ENCODE assay signal across 16 cellular contexts in the genomic region with DNA sequence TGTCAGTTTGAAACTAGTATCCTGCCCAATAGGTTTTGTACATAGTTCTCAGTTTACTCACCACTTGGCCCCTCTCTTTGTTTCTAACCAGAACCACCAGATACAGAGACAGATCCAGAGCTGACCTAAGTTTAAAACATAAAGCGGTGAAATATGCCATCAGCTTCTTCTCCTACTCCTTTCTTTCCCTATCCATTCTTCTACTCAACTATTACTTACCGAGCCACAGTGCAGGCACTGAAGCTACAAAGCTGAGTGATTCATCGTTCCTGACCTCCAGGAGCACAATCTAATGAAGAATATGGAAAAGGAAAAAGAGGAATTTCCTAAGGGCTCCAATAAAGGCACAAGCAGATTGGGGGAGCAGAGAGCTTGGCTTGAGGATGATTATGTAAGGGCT.
A peak's percentile ranks its signal among the peaks of the same experiment; 100 is the strongest.
DNase-seq lines count a peak whose midpoint lies in the region; ATAC-seq, FAIRE-seq and TF ChIP-seq lines count a peak whose summit lies in the region.
"Had no signal": no experiment of that assay in that cellular context is flagged by ENCODE, and none has a peak within 500 bp of the region (broad histone marks: within the 10 kb centered on the region; RNA-seq: fewer than 3 reads in every experiment).

No MANE protein-coding gene starts in this region.

- no peak for ATAC-seq in thoracic aorta (ENCODE audit: insufficient number of reproducible peaks, low FRiP score, low read depth)
- no peak for ATAC-seq in HG03442 (IDR thresholded peaks at IDR 0.05; ENCODE audit: unreplicated experiment)
- ATAC-seq in lower lobe of right lung = no peak
- no peak for ATAC-seq in GM19035 (IDR thresholded peaks at IDR 0.05; ENCODE audit: unreplicated experiment)
- ATAC-seq: A549, GM23338, K562 had no signal

- H3K4me3 ChIP-seq in astrocyte (ENCODE audit: insufficient read depth, low read depth, low read length) (no peak overlapping the region), fibroblast of the aortic adventitia (ENCODE audit: low read depth, low read length) (no peak overlapping the region), thoracic aorta (no peak overlapping the region), lower lobe of right lung (no peak overlapping the region)
- H3K4me3 ChIP-seq: A549, GM23338, K562 had no signal

- no peaks in the 10 kb centered on the region for H3K27me3 ChIP-seq in astrocyte (ENCODE audit: insufficient read depth, low read length)
- H3K27me3 ChIP-seq in thoracic aorta (replicated peaks; ENCODE audit: insufficient read depth) = no peaks in the 10 kb centered on the region
- H3K27me3 ChIP-seq in lower lobe of right lung (ENCODE audit: low read depth) = no peaks in the 10 kb centered on the region

- no peak overlapping the region for H3K9ac ChIP-seq in astrocyte (ENCODE audit: low read length)

- peak overlapping the region; percentile 74 for H3K27ac Mint-ChIP-seq in astrocyte (ENCODE audit: unreplicated experiment)
- H3K27ac Mint-ChIP-seq: GM23338 had no signal

- H4K20me1 ChIP-seq in astrocyte (ENCODE audit: insufficient read depth, low read length) = no peaks in the 10 kb centered on the region

- H2AFZ ChIP-seq in astrocyte (ENCODE audit: low read depth, low read length) = no peak overlapping the region
- H2AFZ ChIP-seq: GM23338 had no signal

- H3K79me2 ChIP-seq in astrocyte (ENCODE audit: insufficient read depth, low read length) = no peaks in the 10 kb centered on the region

- H3K4me3 Mint-ChIP-seq in astrocyte (ENCODE audit: unreplicated experiment) = no peak overlapping the region
- H3K4me3 Mint-ChIP-seq: GM23338 had no signal

- H3K27ac ChIP-seq in astrocyte (ENCODE audit: low read depth, low read length) (no peak overlapping the region), thoracic aorta (peak overlapping the region; percentile 84 to 90), lower lobe of right lung (no peak overlapping the region)
- H3K27ac ChIP-seq: A549, HL-60 had no signal

- H3K9me3 Mint-ChIP-seq in astrocyte (ENCODE audit: unreplicated experiment) = peaks cover 7% of the 10 kb centered on the region
- H3K9me3 Mint-ChIP-seq: GM23338 had no signal

- no peak for TF ChIP-seq CTCF in astrocyte (IDR thresholded peaks at IDR 0.05; ENCODE audit: insufficient read depth, low read depth, low read length)
- no peak for TF ChIP-seq CTCF in fibroblast of the aortic adventitia (IDR thresholded peaks at IDR 0.05; ENCODE audit: insufficient read depth, low read length)
- no peak for TF ChIP-seq CTCF in thoracic aorta (IDR thresholded peaks at IDR 0.05)
- TF ChIP-seq CTCF in lower lobe of right lung (IDR thresholded peaks at IDR 0.05) = no peak

- peak overlapping the region; percentile 11 for H3K4me2 ChIP-seq in astrocyte (ENCODE audit: low read length)
- H3K4me2 ChIP-seq: A549, GM23338 had no signal

- H3K36me3 ChIP-seq in astrocyte (ENCODE audit: insufficient read depth, low read length) (no peaks in the 10 kb centered on the region), thoracic aorta (no peaks in the 10 kb centered on the region), lower lobe of right lung (no peaks in the 10 kb centered on the region)

- peaks cover 7% of the 10 kb centered on the region for H3K4me1 Mint-ChIP-seq in astrocyte (ENCODE audit: low read depth, unreplicated experiment)

- DNase-seq in ELR (ENCODE audit: low read depth) (peak; percentile 18), astrocyte (ENCODE audit: low read depth) (peak; percentile 56), fibroblast of the aortic adventitia (ENCODE audit: low read depth) (peak; percentile 41), thoracic aorta (ENCODE audit: low spot score) (no peak), NCI-H446 (lab: John Stamatoyannopoulos, UW) (no peak), lower lobe of right lung (no peak)
- DNase-seq: Caco-2, DMS53 had no signal

- H3K9me3 ChIP-seq in astrocyte (ENCODE audit: insufficient read depth, low read depth, low read length) (no peaks in the 10 kb centered on the region), thoracic aorta (no peaks in the 10 kb centered on the region), lower lobe of right lung (no peaks in the 10 kb centered on the region)
- H3K9me3 ChIP-seq: A549, Caco-2 had no signal

- FAIRE-seq in astrocyte (lab: Jason Lieb, UNC) = no peak
- FAIRE-seq: A549, G401.6, GM12891 had no signal

- H3K36me3 Mint-ChIP-seq in astrocyte (ENCODE audit: low read depth, unreplicated experiment) = peaks cover 5% of the 10 kb centered on the region

- intact Hi-C loops in lower lobe of right lung (cut with DNase I) = no loop called here

- peaks cover 8% of the 10 kb centered on the region for H3K4me1 ChIP-seq in astrocyte (ENCODE audit: insufficient read depth, low read length)
- H3K4me1 ChIP-seq in thoracic aorta (ENCODE audit: control insufficient read depth in 1 of 2, low read depth in 2 of 2) = peaks cover 27 to 70% of the 10 kb centered on the region in 2 donors
- H3K4me1 ChIP-seq in lower lobe of right lung = no peaks in the 10 kb centered on the region
- H3K4me1 ChIP-seq: A549, Caco-2 had no signal

- H3K27me3 Mint-ChIP-seq in astrocyte (ENCODE audit: low read depth, unreplicated experiment) = no peaks in the 10 kb centered on the region

Comparison
In these comparisons a context has a peak if more than half of its experiments do, and no peak if none do; other contexts are left out.
1. DNase-seq: peak in ELR (single experiment), astrocyte (single experiment) and fibroblast of the aortic adventitia (single experiment); none in thoracic aorta (single experiment), NCI-H446 (0 of 2) and lower lobe of right lung (single experiment).
2. H3K27ac ChIP-seq: peak in thoracic aorta (2 of 2); none in astrocyte (single experiment) and lower lobe of right lung (single experiment).